12 cellular contexts compared by ENCODE assay signal in the genomic region with DNA sequence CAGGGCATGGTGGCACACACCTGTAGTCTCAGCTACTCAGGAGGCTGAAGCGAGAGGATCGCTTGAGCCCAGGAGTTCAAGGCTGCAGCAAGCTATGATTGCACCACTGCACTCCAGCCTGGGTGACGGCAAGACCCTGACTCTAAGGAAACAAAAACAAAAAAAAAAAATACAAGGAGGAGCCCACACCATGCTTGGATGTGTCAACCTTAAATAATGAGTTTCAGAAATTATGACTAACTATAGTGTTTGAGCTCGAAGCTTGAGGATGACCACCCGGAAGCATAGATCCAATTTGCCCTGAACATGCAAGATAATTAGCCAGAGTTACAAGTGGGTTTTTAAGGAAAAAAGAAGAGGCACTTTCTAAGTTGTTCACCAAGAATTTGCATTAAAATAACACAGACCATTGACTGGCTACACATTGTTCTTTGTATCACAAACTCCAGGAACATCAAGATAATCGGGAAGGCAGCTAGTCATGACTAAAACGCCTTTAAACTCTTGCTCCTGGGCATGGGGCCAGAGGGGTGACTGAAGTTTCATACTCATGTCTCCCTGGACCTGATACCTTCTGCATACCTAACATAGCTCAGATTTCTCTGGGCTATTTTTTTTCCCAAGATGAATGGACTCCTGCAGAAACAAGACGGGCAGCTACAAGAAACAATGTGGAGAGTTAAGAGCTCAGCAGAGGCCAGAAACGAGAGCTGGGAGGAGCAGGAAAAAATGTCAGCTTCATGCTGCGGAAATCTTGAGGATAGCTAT.
DNase-seq lines count a peak whose midpoint lies in the region; ATAC-seq, FAIRE-seq and TF ChIP-seq lines count a peak whose summit lies in the region.
"Had no signal": no experiment of that assay in that cellular context is flagged by ENCODE, and none has a peak within 500 bp of the region (broad histone marks: within the 10 kb centered on the region; RNA-seq: fewer than 3 reads in every experiment).

No MANE protein-coding gene starts in this region.

- H3K36me3 ChIP-seq in endothelial cell of umbilical vein (ENCODE audit: control insufficient read depth in 2 of 2, extremely low read depth in 1 of 2, insufficient read depth in 2 of 2, low read length in 2 of 2) (no peaks in the 10 kb centered on the region), osteoblast (ENCODE audit: insufficient read depth, low read length) (no peaks in the 10 kb centered on the region)
- H3K36me3 ChIP-seq: gastrocnemius medialis had no signal

- dilution Hi-C loops in endothelial cell of umbilical vein (cut with MboI; ENCODE audit: extremely low pct_ligation_motif_present, low sequenced_read_pairs), result no loop called here

- H3K79me2 ChIP-seq in endothelial cell of umbilical vein (ENCODE audit: control insufficient read depth, insufficient read depth, low read length) (no peaks in the 10 kb centered on the region), osteoblast (ENCODE audit: insufficient read depth, low read length) (no peaks in the 10 kb centered on the region)

- H3K4me3 ChIP-seq in endothelial cell of umbilical vein (replicated peaks in 1 of 3; ENCODE audit: insufficient read depth in 1 of 3, low read depth in 1 of 3, low read length in 3 of 3), result no peak overlapping the region
- no peak overlapping the region for H3K4me3 ChIP-seq in osteoblast (ENCODE audit: insufficient read depth, low read length)
- H3K4me3 ChIP-seq: gastrocnemius medialis had no signal

- no peaks in the 10 kb centered on the region for H4K20me1 ChIP-seq in endothelial cell of umbilical vein (replicated peaks; ENCODE audit: control insufficient read depth, extremely low read depth, insufficient read depth, low read length)
- no peaks in the 10 kb centered on the region for H4K20me1 ChIP-seq in osteoblast (ENCODE audit: insufficient read depth, low read length)

- H3K9me1 ChIP-seq in endothelial cell of umbilical vein (replicated peaks; ENCODE audit: control insufficient read depth, extremely low read depth, insufficient read depth, low read length), result no peaks in the 10 kb centered on the region

- H3K9me3 ChIP-seq in endothelial cell of umbilical vein (replicated peaks; ENCODE audit: control insufficient read depth, insufficient read depth, low read length) (no peaks in the 10 kb centered on the region), osteoblast (ENCODE audit: low read depth, low read length) (no peaks in the 10 kb centered on the region)
- H3K9me3 ChIP-seq: gastrocnemius medialis had no signal

- no peak for TF ChIP-seq POLR2A in endothelial cell of umbilical vein (IDR thresholded peaks at IDR 0.05; ENCODE audit: low read depth, low read length)

- peak; percentile 86 for ATAC-seq in omental fat pad (ENCODE audit: low FRiP score)
- ATAC-seq: gastrocnemius medialis; natural killer cell treated with Interleukin-12 subunit alpha and Interleukin-12 subunit beta and Interleukin-15 and Interleukin-18, amount 100 ng/mL, for 72 hours had no signal

- H3K4me2 ChIP-seq in endothelial cell of umbilical vein (ENCODE audit: insufficient read depth, low read length) (no peak overlapping the region), osteoblast (ENCODE audit: insufficient read depth, low read length) (no peak overlapping the region)

- H3K27me3 ChIP-seq in endothelial cell of umbilical vein (ENCODE audit: control insufficient read depth in 2 of 2, insufficient read depth in 2 of 2, low read length in 2 of 2) (no peaks in the 10 kb centered on the region), osteoblast (ENCODE audit: insufficient read depth, low read length) (peaks cover 2% of the 10 kb centered on the region)

- DNase-seq in GM03348 (ENCODE audit: low spot score) (peak; percentile 31), NCI-H226 (peak; percentile 99), endothelial cell of umbilical vein (ENCODE audit: low read depth, low spot score) (peak; percentile 7), omental fat pad (ENCODE audit: low spot score) (peak; percentile 38), NK-92 (lab: John Stamatoyannopoulos, UW; ENCODE audit: unreplicated experiment) (no peak), GM19240 (ENCODE audit: insufficient read length, low spot score) (no peak), osteoblast (ENCODE audit: insufficient read length, low spot score, missing footprints) (no peak)
- DNase-seq in activated T-cell treated with anti-CD3 and anti-CD28 coated beads, Interleukin-2, amount 50 U/mL, for 48 hours, result no peak
- DNase-seq: activated CD4-positive, alpha-beta memory T cell treated with anti-CD3 and anti-CD28 coated beads, Interleukin-2, amount 10 ng/mL, durations not matched to agents 7 days and 5 days; gastrocnemius medialis; MM.1S had no signal

- no peak overlapping the region for H3K9ac ChIP-seq in endothelial cell of umbilical vein (replicated peaks; ENCODE audit: extremely low read depth, insufficient read depth, low read length)

- intact Hi-C loops in endothelial cell of umbilical vein (cut with micrococcal nuclease), result no loop called here

- POLR2A ChIA-PET in endothelial cell of umbilical vein (lab: Charles Lee), result no interaction called here

- H2AFZ ChIP-seq in endothelial cell of umbilical vein (ENCODE audit: low read depth, low read length) (no peak overlapping the region), osteoblast (ENCODE audit: low read length) (no peak overlapping the region)

- no TSS peak for BruUV-seq in endothelial cell of umbilical vein (replicated peaks; lab: Mats Ljungman, UMichigan)

- H3K4me1 ChIP-seq in endothelial cell of umbilical vein (ENCODE audit: control insufficient read depth, extremely low read depth, insufficient read depth, low read length), result no peaks in the 10 kb centered on the region
- H3K4me1 ChIP-seq in osteoblast (ENCODE audit: insufficient read depth, low read length), result no peaks in the 10 kb centered on the region
- H3K4me1 ChIP-seq: gastrocnemius medialis had no signal

- TF ChIP-seq CTCF in endothelial cell of umbilical vein (IDR thresholded peaks at IDR 0.05; ENCODE audit: extremely low read depth in 1 of 2, insufficient read depth in 1 of 2, low read depth in 1 of 2, low read length in 2 of 2) (no peak), omental fat pad (IDR thresholded peaks at IDR 0.05) (no peak), osteoblast (IDR thresholded peaks at IDR 0.05; ENCODE audit: extremely low read depth, low read depth, low read length) (no peak)

- H3K27ac ChIP-seq in endothelial cell of umbilical vein (ENCODE audit: insufficient read depth, low read depth, low read length), result no peak overlapping the region
- H3K27ac ChIP-seq in osteoblast (ENCODE audit: low read depth, low read length), result no peak overlapping the region
- H3K27ac ChIP-seq: gastrocnemius medialis had no signal

- no peak for FAIRE-seq in endothelial cell of umbilical vein (lab: Jason Lieb, UNC)

- CTCF ChIA-PET in endothelial cell of umbilical vein (lab: Charles Lee), result interaction anchor here (2.0 to 2.6 kb wide), 2 partner anchors 8 to 82 kb away, joined by 6 to 9 read pairs; no protein-coding TSS in a partner anchor

TF ChIP-seq in endothelial cell of umbilical vein, 7 proteins besides CTCF, POLR2A, EP300 and RAD21:
- TF ChIP-seq JUN (IDR thresholded peaks at IDR 0.05; ENCODE audit: borderline replicate concordance, insufficient read depth, insufficient read length, low read depth), result no peak
- no peak for TF ChIP-seq MYC (IDR thresholded peaks at IDR 0.05; ENCODE audit: low read depth, low read length)
- no peak for TF ChIP-seq POLR2AphosphoS5 (IDR thresholded peaks at IDR 0.05; ENCODE audit: insufficient read depth, low read depth, low read length)
- TF ChIP-seq, protein P1, sequence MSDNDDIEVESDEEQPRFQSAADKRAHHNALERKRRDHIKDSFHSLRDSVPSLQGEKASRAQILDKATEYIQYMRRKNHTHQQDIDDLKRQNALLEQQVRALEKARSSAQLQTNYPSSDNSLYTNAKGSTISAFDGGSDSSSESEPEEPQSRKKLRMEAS (IDR thresholded peaks at IDR 0.05; ENCODE audit: insufficient read depth, insufficient read length), result no peak
- TF ChIP-seq FOS (IDR thresholded peaks at IDR 0.05; ENCODE audit: borderline replicate concordance, insufficient read depth, low read length), result no peak
- no peak for TF ChIP-seq GATA2 (IDR thresholded peaks at IDR 0.05; ENCODE audit: insufficient read depth, insufficient read length, low read depth, low read length)
- no peak for TF ChIP-seq EZH2 (IDR thresholded peaks at IDR 0.05; ENCODE audit: borderline replicate concordance, low read depth, low read length, severe bottlenecking)
TF ChIP-seq in endothelial cell of umbilical vein: peak in this region for 0.

Comparison
In these comparisons a context has a peak if more than half of its experiments do, and no peak if none do; other contexts are left out.
1. DNase-seq: peak in GM03348 (single experiment), NCI-H226 (single experiment), endothelial cell of umbilical vein (single experiment) and omental fat pad (single experiment); none in NK-92 (single experiment), activated T-cell treated with anti-CD3 and anti-CD28 coated beads, Interleukin-2, amount 50 U/mL, for 48 hours (0 of 2), GM19240 (single experiment) and osteoblast (single experiment).